Comparison of ENCODE assay signal across 18 cellular contexts in the genomic region with DNA sequence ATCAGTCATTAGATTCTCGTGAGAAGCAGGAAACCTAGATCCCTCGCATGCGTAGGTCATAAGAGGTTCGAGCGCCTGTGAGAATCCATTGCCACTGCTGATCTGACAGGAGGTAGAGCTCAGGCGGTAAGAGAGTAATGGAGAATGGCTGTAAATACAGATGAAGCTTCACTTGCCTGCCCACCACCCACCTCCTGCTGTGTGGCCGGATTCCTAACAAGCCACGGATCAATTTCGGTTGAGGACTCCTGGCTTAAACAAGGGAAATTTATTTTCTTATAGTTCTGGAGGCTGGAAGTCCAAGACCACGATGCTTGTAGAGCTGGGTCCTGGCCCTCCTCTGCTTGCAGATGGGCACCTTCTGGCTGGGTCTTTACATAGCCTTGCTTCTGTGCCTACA.
DNase-seq lines count a peak whose midpoint lies in the region; ATAC-seq and TF ChIP-seq lines count a peak whose summit lies in the region.
"Had no signal": no experiment of that assay in that cellular context is flagged by ENCODE, and none has a peak within 500 bp of the region (broad histone marks: within the 10 kb centered on the region; RNA-seq: fewer than 3 reads in every experiment).

No MANE protein-coding gene starts in this region.

- H3K4me1 ChIP-seq in SJCRH30 (peaks cover 35% of the 10 kb centered on the region), endodermal cell (ENCODE audit: control insufficient read depth, insufficient read depth, low read length) (no peaks in the 10 kb centered on the region), mesendoderm (ENCODE audit: control insufficient read depth, low read depth, low read length) (no peaks in the 10 kb centered on the region), neural progenitor cell (no peaks in the 10 kb centered on the region)
- H3K4me1 ChIP-seq: BE2C, HAP-1 had no signal

- H2AFZ ChIP-seq in neural progenitor cell (replicated peaks): no peak overlapping the region

- no peak overlapping the region for H2BK15ac ChIP-seq in mesendoderm (replicated peaks; ENCODE audit: low read depth)

- H4K8ac ChIP-seq in mesendoderm (ENCODE audit: low read depth, low read length): no peak overlapping the region

- H3K79me1 ChIP-seq in mesendoderm (ENCODE audit: low read length): no peaks in the 10 kb centered on the region

- no peak for ATAC-seq in GM21360 (IDR thresholded peaks at IDR 0.05; ENCODE audit: unreplicated experiment)
- ATAC-seq in stimulated activated effector memory CD8-positive, alpha-beta T cell treated with anti-CD3 and anti-CD28 coated beads, Interleukin-12 subunit alpha, Interleukin-12 subunit beta, amount 100 ng/mL, for 72 hours: no peak

- H3K4me2 ChIP-seq in mesendoderm (ENCODE audit: low read length) (no peak overlapping the region), neural progenitor cell (no peak overlapping the region)

- peaks cover 2% of the 10 kb centered on the region; the same call in 1 of the 2 replicates for H3K36me3 ChIP-seq in SJCRH30
- H3K36me3 ChIP-seq in endodermal cell (ENCODE audit: control insufficient read depth, insufficient read depth, low read length): no peaks in the 10 kb centered on the region
- no peaks in the 10 kb centered on the region for H3K36me3 ChIP-seq in mesendoderm (ENCODE audit: control insufficient read depth, insufficient read depth, low read length)
- no peaks in the 10 kb centered on the region for H3K36me3 ChIP-seq in neural progenitor cell
- H3K36me3 ChIP-seq: BE2C, HAP-1 had no signal

- H3K4me3 ChIP-seq in SJCRH30: no peak overlapping the region
- no peak overlapping the region for H3K4me3 ChIP-seq in endodermal cell (ENCODE audit: low read length)
- no peak overlapping the region for H3K4me3 ChIP-seq in mesendoderm (ENCODE audit: low read length)
- H3K4me3 ChIP-seq in neural progenitor cell: no peak overlapping the region
- H3K4me3 ChIP-seq: HAP-1 had no signal

- H2AK5ac ChIP-seq in mesendoderm (ENCODE audit: low read length): no peak overlapping the region

- WGBS in endodermal cell (ENCODE audit: insufficient coverage in 1 of 2, insufficient read length in 1 of 2), 2 experiments: 73 to 90% methylated on average over 2 to 10 of the region's 10 CpGs
- no CpG with 5 or more reads among the region's 10 CpGs for WGBS in mesendoderm (ENCODE audit: extremely low coverage, insufficient coverage, low lambda C conversion rate)

- H3K4ac ChIP-seq in mesendoderm (ENCODE audit: low read depth, low read length): no peak overlapping the region

- H3K18ac ChIP-seq in mesendoderm (ENCODE audit: low read length): no peak overlapping the region

- H2BK120ac ChIP-seq in mesendoderm (ENCODE audit: low read depth, low read length): no peak overlapping the region

- intact Hi-C loops in head of caudate nucleus (cut with DNase I): no loop called here

- H3K56ac ChIP-seq in mesendoderm (ENCODE audit: low read length): no peak overlapping the region

- no peaks in the 10 kb centered on the region for H4K20me1 ChIP-seq in neural progenitor cell (ENCODE audit: low read depth)

- H3K9me3 Mint-ChIP-seq in endodermal cell (no peaks in the 10 kb centered on the region), neural progenitor cell (peaks cover 3% of the 10 kb centered on the region)
- no peaks in the 10 kb centered on the region for H3K9me3 Mint-ChIP-seq in stimulated activated effector memory CD8-positive, alpha-beta T cell treated with anti-CD3 and anti-CD28 coated beads, Interleukin-12 subunit alpha, Interleukin-12 subunit beta, amount 100 ng/mL, for 72 hours

- no peaks in the 10 kb centered on the region for H3K27me3 Mint-ChIP-seq in endodermal cell (ENCODE audit: insufficient read depth)
- H3K27me3 Mint-ChIP-seq in neural progenitor cell (ENCODE audit: insufficient read depth, low read depth): no peaks in the 10 kb centered on the region
- H3K27me3 Mint-ChIP-seq: CD4-positive, CD25-positive, alpha-beta regulatory T cell; CD8-positive, alpha-beta memory T cell had no signal

- H3K27ac Mint-ChIP-seq in endodermal cell (no peak overlapping the region), neural progenitor cell (no peak overlapping the region)
- no peak overlapping the region for H3K27ac Mint-ChIP-seq in stimulated activated effector memory CD8-positive, alpha-beta T cell treated with anti-CD3 and anti-CD28 coated beads, Interleukin-12 subunit alpha, Interleukin-12 subunit beta, amount 100 ng/mL, for 72 hours
- H3K27ac Mint-ChIP-seq: CD4-positive, CD25-positive, alpha-beta regulatory T cell had no signal

- H3F3A ChIP-seq in neural progenitor cell (ENCODE audit: low read depth): no peaks in the 10 kb centered on the region

- H2BK5ac ChIP-seq in mesendoderm (ENCODE audit: low read length): no peak overlapping the region

- H3K4me1 Mint-ChIP-seq in endodermal cell: no peaks in the 10 kb centered on the region
- no peaks in the 10 kb centered on the region for H3K4me1 Mint-ChIP-seq in neural progenitor cell
- no peaks in the 10 kb centered on the region for H3K4me1 Mint-ChIP-seq in stimulated activated effector memory CD8-positive, alpha-beta T cell treated with anti-CD3 and anti-CD28 coated beads, Interleukin-12 subunit alpha, Interleukin-12 subunit beta, amount 100 ng/mL, for 72 hours
- H3K4me1 Mint-ChIP-seq: CD8-positive, alpha-beta memory T cell had no signal

- no peak overlapping the region for H4K5ac ChIP-seq in mesendoderm (ENCODE audit: low read length)

- DNase-seq in SJCRH30 (peak; percentile 7 to 32), endodermal cell (peak; percentile 59), mesendoderm (peak; percentile 22), neural progenitor cell (ENCODE audit: low spot score) (no peak), head of caudate nucleus (no peak)
- no peak for DNase-seq in stimulated activated effector memory CD8-positive, alpha-beta T cell treated with anti-CD3 and anti-CD28 coated beads, Interleukin-12 subunit alpha, Interleukin-12 subunit beta, amount 100 ng/mL, for 72 hours (ENCODE audit: low spot score in 2 of 2)
- DNase-seq: ACHN; BE2C; C1 segment of cervical spinal cord; CD4-positive, CD25-positive, alpha-beta regulatory T cell; CD8-positive, alpha-beta memory T cell; COR-L47; DMS 273 treated with DMSO at 0.1 percent for 48 hours; DMS53; DND-41; EL had no signal

- H3K23ac ChIP-seq in mesendoderm (ENCODE audit: low read length): no peak overlapping the region

- H3K79me2 ChIP-seq in mesendoderm (ENCODE audit: control insufficient read depth, insufficient read depth, low read length): no peaks in the 10 kb centered on the region
- no peaks in the 10 kb centered on the region for H3K79me2 ChIP-seq in neural progenitor cell (ENCODE audit: low read depth)

- H3K36me3 Mint-ChIP-seq in endodermal cell (ENCODE audit: low read depth) (no peaks in the 10 kb centered on the region), neural progenitor cell (peaks cover 17% of the 10 kb centered on the region)
- H3K36me3 Mint-ChIP-seq in stimulated activated effector memory CD8-positive, alpha-beta T cell treated with anti-CD3 and anti-CD28 coated beads, Interleukin-12 subunit alpha, Interleukin-12 subunit beta, amount 100 ng/mL, for 72 hours: peaks cover 2% of the 10 kb centered on the region
- H3K36me3 Mint-ChIP-seq: CD4-positive, CD25-positive, alpha-beta regulatory T cell had no signal

- H3K27me3 ChIP-seq in SJCRH30 (no peaks in the 10 kb centered on the region), endodermal cell (ENCODE audit: control insufficient read depth, insufficient read depth, low read length, poor library complexity, severe bottlenecking) (no peaks in the 10 kb centered on the region), mesendoderm (ENCODE audit: insufficient read depth, low read length, poor library complexity) (no peaks in the 10 kb centered on the region), neural progenitor cell (no peaks in the 10 kb centered on the region)

- H3K9me3 ChIP-seq in SJCRH30 (replicated peaks) (no peaks in the 10 kb centered on the region), endodermal cell (ENCODE audit: control insufficient read depth, low read length) (no peaks in the 10 kb centered on the region), neural progenitor cell (ENCODE audit: low read depth) (no peaks in the 10 kb centered on the region)
- H3K9me3 ChIP-seq: BE2C, HAP-1 had no signal

- TF ChIP-seq CTCF in endodermal cell (conservative IDR thresholded peaks at IDR 0.05) (no peak), neural progenitor cell (IDR thresholded peaks at IDR 0.05) (no peak)

- H3K9ac ChIP-seq in endodermal cell (ENCODE audit: extremely low read depth, low read length, poor library complexity, severe bottlenecking) (no peak overlapping the region), mesendoderm (ENCODE audit: low read length) (no peak overlapping the region), neural progenitor cell (no peak overlapping the region)

- no peak overlapping the region for H3K4me3 Mint-ChIP-seq in endodermal cell
- no peak overlapping the region for H3K4me3 Mint-ChIP-seq in neural progenitor cell
- H3K4me3 Mint-ChIP-seq in stimulated activated effector memory CD8-positive, alpha-beta T cell treated with anti-CD3 and anti-CD28 coated beads, Interleukin-12 subunit alpha, Interleukin-12 subunit beta, amount 100 ng/mL, for 72 hours: no peak overlapping the region
- H3K4me3 Mint-ChIP-seq: CD4-positive, CD25-positive, alpha-beta regulatory T cell had no signal

- H3K27ac ChIP-seq in SJCRH30: peak overlapping the region; percentile 28; the same call in 1 of the 2 replicates
- H3K27ac ChIP-seq in endodermal cell (ENCODE audit: low read depth, low read length): no peak overlapping the region
- no peak overlapping the region for H3K27ac ChIP-seq in mesendoderm (ENCODE audit: low read depth, low read length)
- H3K27ac ChIP-seq in neural progenitor cell: no peak overlapping the region

Comparison
In these comparisons a context has a peak if more than half of its experiments do, and no peak if none do; other contexts are left out.
1. DNase-seq: peak in SJCRH30 (2 of 2), endodermal cell (single experiment) and mesendoderm (single experiment); none in neural progenitor cell (single experiment), stimulated activated effector memory CD8-positive, alpha-beta T cell treated with anti-CD3 and anti-CD28 coated beads, Interleukin-12 subunit alpha, Interleukin-12 subunit beta, amount 100 ng/mL, for 72 hours (0 of 2) and head of caudate nucleus (0 of 42).